Comparison of ENCODE assay signal across 23 cellular contexts in genomic region chr3:70519913-70520659, GRCh38.
DNase-seq lines count a peak whose midpoint lies in the region; ATAC-seq and TF ChIP-seq lines count a peak whose summit lies in the region.
"Had no signal": no experiment of that assay in that cellular context is flagged by ENCODE, and none has a peak within 500 bp of the region (broad histone marks: within the 10 kb centered on the region; RNA-seq: fewer than 3 reads in every experiment).

No MANE protein-coding gene starts in this region.

- H3K27me3 ChIP-seq in SK-N-SH (ENCODE audit: insufficient read depth), result no peaks in the 10 kb centered on the region; the same call in 1 of the 2 replicates
- H3K27me3 ChIP-seq: gastroesophageal sphincter, tibial nerve had no signal

- no peak for TF ChIP-seq EP300 in SK-N-SH (IDR thresholded peaks at IDR 0.05; ENCODE audit: borderline replicate concordance in 1 of 2, low read depth in 1 of 2, low read length in 1 of 2)

- no peaks in the 10 kb centered on the region for H3K79me2 ChIP-seq in SK-N-SH (ENCODE audit: insufficient read depth)

- 39% methylated on average over 3 of the region's 3 CpGs for WGBS in SK-N-SH (ENCODE audit: low lambda C conversion rate)

- no peaks in the 10 kb centered on the region for H3F3A ChIP-seq in SK-N-SH (replicated peaks; ENCODE audit: insufficient read depth)

- H3K9me2 ChIP-seq in SK-N-SH, result no peaks in the 10 kb centered on the region

- POLR2A ChIA-PET in SK-N-SH (lab: Yijun Ruan, JAX), result no interaction called here

- H3K4me2 ChIP-seq in SK-N-SH, result no peak overlapping the region

- TF ChIP-seq RAD21 in SK-N-SH (IDR thresholded peaks at IDR 0.05; ENCODE audit: low read length), result no peak

- TF ChIP-seq CTCF in SK-N-SH (IDR thresholded peaks at IDR 0.05) (no peak), fibroblast of mammary gland (conservative IDR thresholded peaks at IDR 0.05; ENCODE audit: control insufficient read depth, insufficient read depth, low read depth, low read length) (no peak)

- no peaks in the 10 kb centered on the region; a peak in 2 of 4 replicates for H3K4me1 ChIP-seq in SK-N-SH (ENCODE audit: control insufficient read depth in 1 of 2, insufficient read depth in 2 of 2, low read depth in 1 of 2, low read length in 1 of 2)

- CTCF ChIA-PET in SK-N-SH (lab: Yijun Ruan, JAX), result interaction anchor here (0.9 kb wide), 1 partner anchor 12 kb away, joined by 3 read pairs; no protein-coding TSS in a partner anchor

- DNase-seq in SK-N-SH, result no peak
- peak; percentile 48 for DNase-seq in NCI-H524 treated with DMSO at 0.1 percent for 48 hours (lab: John Stamatoyannopoulos, UW)
- DNase-seq in fibroblast of mammary gland (ENCODE audit: low read depth), result peak; percentile 17
- peak; percentile 52 for DNase-seq in stromal cell of bone marrow (ENCODE audit: low read depth)
- DNase-seq in NCI-H226, result no peak
- no peak for DNase-seq in COLO668 (lab: John Stamatoyannopoulos, UW; ENCODE audit: unreplicated experiment)
- DNase-seq: activated CD4-positive, alpha-beta T cell treated with anti-CD3 and anti-CD28 coated beads for 48 hours; activated naive CD4-positive, alpha-beta T cell treated with anti-CD3 and anti-CD28 coated beads for 36 hours; activated T-cell treated with anti-CD3 and anti-CD28 coated beads, Interleukin-2, amount 50 U/mL, for 48 hours; DMS79 treated with DMSO at 0.1 percent for 48 hours; effector CD4-positive, alpha-beta T cell; erythroblast; GOT3; kidney; mammary epithelial cell; nucleus accumbens; retina; stimulated activated CD4-positive, alpha-beta T cell treated with anti-CD3 and anti-CD28 coated beads, Interleukin-12 subunit alpha, Interleukin-12 subunit beta, amount 100 ng/mL, for 4 hours; T-helper 1 cell had no signal

- no peaks in the 10 kb centered on the region for H3K36me3 ChIP-seq in SK-N-SH (replicated peaks in 1 of 2; ENCODE audit: control insufficient read depth in 1 of 2, insufficient read depth in 2 of 2, low read length in 1 of 2)
- H3K36me3 ChIP-seq: gastroesophageal sphincter, tibial nerve had no signal

- no peaks in the 10 kb centered on the region for H4K20me1 ChIP-seq in SK-N-SH (ENCODE audit: insufficient read depth)

- H2AFZ ChIP-seq in SK-N-SH (ENCODE audit: low read depth), result no peak overlapping the region

- ATAC-seq in SK-N-SH treated with all-trans-retinoic acid at 6 μM for 48 hours, result no peak
- ATAC-seq in HG03354 (IDR thresholded peaks at IDR 0.05; ENCODE audit: poor library complexity, severe bottlenecking, unreplicated experiment), result no peak
- ATAC-seq: gastroesophageal sphincter had no signal

- no peak overlapping the region for H3K27ac ChIP-seq in SK-N-SH (ENCODE audit: low read depth in 2 of 2, low read length in 1 of 2)
- H3K27ac ChIP-seq: gastroesophageal sphincter, tibial nerve had no signal

- H3K9me3 ChIP-seq in SK-N-SH, result no peaks in the 10 kb centered on the region
- H3K9me3 ChIP-seq: gastroesophageal sphincter, tibial nerve had no signal

- no peak overlapping the region for H3K4me3 ChIP-seq in SK-N-SH (ENCODE audit: low read depth in 2 of 2, low read length in 1 of 2)
- H3K4me3 ChIP-seq in fibroblast of mammary gland (ENCODE audit: control insufficient read depth, low read depth, low read length), result no peak overlapping the region
- H3K4me3 ChIP-seq: gastroesophageal sphincter, tibial nerve had no signal

- H3K9ac ChIP-seq in SK-N-SH, result no peak overlapping the region

TF ChIP-seq in SK-N-SH, 30 proteins besides CTCF, POLR2A, EP300 and RAD21:
- no peak for TF ChIP-seq TEAD4 (IDR thresholded peaks at IDR 0.05; ENCODE audit: borderline replicate concordance, insufficient read depth)
- TF ChIP-seq RFX5 (IDR thresholded peaks at IDR 0.05; ENCODE audit: low read length), result peak; percentile 86

TF ChIP-seq in SK-N-SH treated with all-trans-retinoic acid at 6 μM for 48 hours, 23 proteins besides CTCF, POLR2A, EP300 and RAD21:
- TF ChIP-seq PPARA (CRISPR knock-in tag; IDR thresholded peaks at IDR 0.05; ENCODE audit: borderline replicate concordance) (no peak), BACH2 (CRISPR knock-in tag; IDR thresholded peaks at IDR 0.05; ENCODE audit: borderline replicate concordance) (no peak), RARB (CRISPR knock-in tag; IDR thresholded peaks at IDR 0.05) (no peak), ZFP30 (CRISPR knock-in tag; IDR thresholded peaks at IDR 0.05) (no peak), ZNF70 (CRISPR knock-in tag; IDR thresholded peaks at IDR 0.05) (no peak), CSDC2 (CRISPR knock-in tag; IDR thresholded peaks at IDR 0.05) (no peak), ISL1 (CRISPR knock-in tag; IDR thresholded peaks at IDR 0.05) (no peak), ZNF565 (CRISPR knock-in tag; conservative IDR thresholded peaks at IDR 0.05; ENCODE audit: low read depth) (no peak)
- TF ChIP-seq, protein P1, sequence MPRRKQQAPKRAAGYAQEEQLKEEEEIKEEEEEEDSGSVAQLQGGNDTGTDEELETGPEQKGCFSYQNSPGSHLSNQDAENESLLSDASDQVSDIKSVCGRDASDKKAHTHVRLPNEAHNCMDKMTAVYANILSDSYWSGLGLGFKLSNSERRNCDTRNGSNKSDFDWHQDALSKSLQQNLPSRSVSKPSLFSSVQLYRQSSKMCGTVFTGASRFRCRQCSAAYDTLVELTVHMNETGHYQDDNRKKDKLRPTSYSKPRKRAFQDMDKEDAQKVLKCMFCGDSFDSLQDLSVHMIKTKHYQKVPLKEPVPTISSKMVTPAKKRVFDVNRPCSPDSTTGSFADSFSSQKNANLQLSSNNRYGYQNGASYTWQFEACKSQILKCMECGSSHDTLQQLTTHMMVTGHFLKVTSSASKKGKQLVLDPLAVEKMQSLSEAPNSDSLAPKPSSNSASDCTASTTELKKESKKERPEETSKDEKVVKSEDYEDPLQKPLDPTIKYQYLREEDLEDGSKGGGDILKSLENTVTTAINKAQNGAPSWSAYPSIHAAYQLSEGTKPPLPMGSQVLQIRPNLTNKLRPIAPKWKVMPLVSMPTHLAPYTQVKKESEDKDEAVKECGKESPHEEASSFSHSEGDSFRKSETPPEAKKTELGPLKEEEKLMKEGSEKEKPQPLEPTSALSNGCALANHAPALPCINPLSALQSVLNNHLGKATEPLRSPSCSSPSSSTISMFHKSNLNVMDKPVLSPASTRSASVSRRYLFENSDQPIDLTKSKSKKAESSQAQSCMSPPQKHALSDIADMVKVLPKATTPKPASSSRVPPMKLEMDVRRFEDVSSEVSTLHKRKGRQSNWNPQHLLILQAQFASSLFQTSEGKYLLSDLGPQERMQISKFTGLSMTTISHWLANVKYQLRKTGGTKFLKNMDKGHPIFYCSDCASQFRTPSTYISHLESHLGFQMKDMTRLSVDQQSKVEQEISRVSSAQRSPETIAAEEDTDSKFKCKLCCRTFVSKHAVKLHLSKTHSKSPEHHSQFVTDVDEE (CRISPR knock-in tag; IDR thresholded peaks at IDR 0.05), result no peak
- TF ChIP-seq, protein P2, sequence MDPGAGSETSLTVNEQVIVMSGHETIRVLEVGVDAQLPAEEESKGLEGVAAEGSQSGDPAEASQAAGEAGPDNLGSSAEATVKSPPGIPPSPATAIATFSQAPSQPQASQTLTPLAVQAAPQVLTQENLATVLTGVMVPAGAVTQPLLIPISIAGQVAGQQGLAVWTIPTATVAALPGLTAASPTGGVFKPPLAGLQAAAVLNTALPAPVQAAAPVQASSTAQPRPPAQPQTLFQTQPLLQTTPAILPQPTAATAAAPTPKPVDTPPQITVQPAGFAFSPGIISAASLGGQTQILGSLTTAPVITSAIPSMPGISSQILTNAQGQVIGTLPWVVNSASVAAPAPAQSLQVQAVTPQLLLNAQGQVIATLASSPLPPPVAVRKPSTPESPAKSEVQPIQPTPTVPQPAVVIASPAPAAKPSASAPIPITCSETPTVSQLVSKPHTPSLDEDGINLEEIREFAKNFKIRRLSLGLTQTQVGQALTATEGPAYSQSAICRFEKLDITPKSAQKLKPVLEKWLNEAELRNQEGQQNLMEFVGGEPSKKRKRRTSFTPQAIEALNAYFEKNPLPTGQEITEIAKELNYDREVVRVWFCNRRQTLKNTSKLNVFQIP (CRISPR knock-in tag; IDR thresholded peaks at IDR 0.05; ENCODE audit: borderline replicate concordance, low read depth), result no peak
TF ChIP-seq in SK-N-SH treated with all-trans-retinoic acid at 6 μM for 48 hours: peak in this region for 0.

Comparison
In these comparisons a context has a peak if more than half of its experiments do, and no peak if none do; other contexts are left out.
1. DNase-seq: peak in NCI-H524 treated with DMSO at 0.1 percent for 48 hours (single experiment), fibroblast of mammary gland (single experiment) and stromal cell of bone marrow (single experiment); none in SK-N-SH (single experiment), NCI-H226 (single experiment) and COLO668 (single experiment).